In genomic region chr7:29946428-29947186, GRCh38 we compare ENCODE assay signal across 8 cellular contexts. TPM values are rescaled to one million over a fixed set of nuclear protein-coding genes. Genes with fewer than 3 reads are reported as not detected.
DNase-seq lines count a peak whose midpoint lies in the region; ATAC-seq and TF ChIP-seq lines count a peak whose summit lies in the region.

No MANE protein-coding gene starts in this region.

- no peak overlapping the region for H3K27ac Mint-ChIP-seq in chondrocyte (ENCODE audit: unreplicated experiment)

- H3K9me3 Mint-ChIP-seq in chondrocyte (ENCODE audit: low read depth) = no peaks in the 10 kb centered on the region

- no peaks in the 10 kb centered on the region for H4K20me1 ChIP-seq in Karpas-422 (ENCODE audit: insufficient read depth, low read depth, low read length)

- no peak for ATAC-seq in GM19023 (IDR thresholded peaks at IDR 0.05; ENCODE audit: unreplicated experiment)
- ATAC-seq in GM21619 (IDR thresholded peaks at IDR 0.05; ENCODE audit: unreplicated experiment) = no peak

- H3K27me3 Mint-ChIP-seq in chondrocyte (ENCODE audit: low read depth) = no peaks in the 10 kb centered on the region

- no peak overlapping the region for H3K4me2 ChIP-seq in Karpas-422 (ENCODE audit: low read depth, low read length, poor library complexity, severe bottlenecking)

- H3K4me3 Mint-ChIP-seq in chondrocyte (ENCODE audit: unreplicated experiment) = no peak overlapping the region

- peaks cover 3% of the 10 kb centered on the region for H3K4me1 Mint-ChIP-seq in chondrocyte (ENCODE audit: low read depth)

- H3K9me2 ChIP-seq in Karpas-422 (replicated peaks; ENCODE audit: insufficient read depth, low read length) = no peaks in the 10 kb centered on the region

- peaks cover 32% of the 10 kb centered on the region for H3K36me3 Mint-ChIP-seq in chondrocyte (ENCODE audit: low read depth)

- peaks cover 69% of the 10 kb centered on the region for H3K36me3 ChIP-seq in Karpas-422 (ENCODE audit: insufficient read depth, low read length)

- no peaks in the 10 kb centered on the region for H3K9me3 ChIP-seq in Karpas-422 (ENCODE audit: low read length)

- H2AFZ ChIP-seq in Karpas-422 (ENCODE audit: low read length) = no peak overlapping the region

- peak; percentile 66 for TF ChIP-seq CTCF in chondrocyte (IDR thresholded peaks at IDR 0.05)

- H3K27me3 ChIP-seq in Karpas-422 (ENCODE audit: low read length) = no peaks in the 10 kb centered on the region

- peak; percentile 39 for DNase-seq in CD1c-positive myeloid dendritic cell (ENCODE audit: extremely low spot score)
- peak; percentile 56 for DNase-seq in Karpas-422
- no peak for DNase-seq in chondrocyte (ENCODE audit: low spot score)
- peak; percentile 50 for DNase-seq in medulla oblongata (ENCODE audit: extremely low spot score)
- no peak for DNase-seq in cerebellum (ENCODE audit: low spot score)
- no peak for DNase-seq in inferior parietal cortex (ENCODE audit: extremely low spot score)

- H3K4me3 ChIP-seq in Karpas-422 (ENCODE audit: low read length) = no peak overlapping the region

- no peak overlapping the region for H3K27ac ChIP-seq in Karpas-422 (ENCODE audit: low read length)

- peaks cover 24% of the 10 kb centered on the region for H3K79me2 ChIP-seq in Karpas-422 (ENCODE audit: low read length)

- H3K9ac ChIP-seq in Karpas-422 (ENCODE audit: low read length) = no peak overlapping the region

- H3K4me1 ChIP-seq in Karpas-422 (ENCODE audit: low read length) = no peaks in the 10 kb centered on the region

RNA-seq across cellular contexts. Expression of gene SCRN1, which starts 43.0 kb away (rescaled TPM):
- 86.4 and 88.6 TPM in 2 replicates for total RNA-seq in Karpas-422 (2014; rRNA removed; shearing (Covaris generic); ENCODE audit: low replicate concordance)
- total RNA-seq in chondrocyte = 111 to 129 TPM (median 129 TPM) in 3 replicates
- total RNA-seq in cerebellum = 96.3 TPM

Comparison
In these comparisons a context has a peak if more than half of its experiments do, and no peak if none do; other contexts are left out.
1. DNase-seq: peak in CD1c-positive myeloid dendritic cell (single experiment), Karpas-422 (single experiment) and medulla oblongata (single experiment); none in chondrocyte (single experiment), cerebellum (single experiment) and inferior parietal cortex (single experiment).